33 cellular contexts compared by ENCODE assay signal in the genomic region with DNA sequence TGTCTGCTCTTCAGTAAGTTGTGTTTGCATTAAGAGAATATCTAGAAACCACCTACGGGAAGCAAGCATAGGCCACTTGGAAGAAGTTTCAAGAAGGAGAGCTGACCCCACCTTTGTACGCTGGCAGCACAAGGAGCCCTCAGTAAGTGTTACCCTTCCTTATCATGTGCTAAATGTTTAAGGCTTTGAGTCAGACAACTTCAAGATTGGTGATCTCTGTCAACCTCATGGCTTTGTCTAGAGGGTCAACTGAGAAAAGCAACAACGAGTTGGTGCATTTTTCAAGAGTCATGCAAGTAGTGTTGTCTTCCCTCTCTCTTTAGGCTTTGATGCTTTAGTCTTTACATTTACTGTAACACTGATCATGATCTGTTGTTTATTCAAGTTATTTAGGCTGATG.
"Had no signal": no experiment of that assay in that cellular context is flagged by ENCODE, and none has a peak within 500 bp of the region (broad histone marks: within the 10 kb centered on the region; RNA-seq: fewer than 3 reads in every experiment).

No MANE protein-coding gene starts in this region.

- H3K9me3 ChIP-seq: MG63 had no signal

- DNase-seq: Karpas-422, Kasumi-1, MG63, MV-4-11, NCI-H1048, NCI-H1092, NCI-H1092 treated with DMSO at 0.1 percent for 48 hours, NCI-H1105, NCI-H1105 treated with DMSO at 0.1 percent for 48 hours, NCI-H1417, NCI-H1417 treated with DMSO at 0.1 percent for 48 hours, NCI-H1436, NCI-H1436 treated with DMSO at 0.1 percent for 48 hours, NCI-H146, NCI-H1694, NCI-H1694 treated with DMSO at 0.1 percent for 48 hours, NCI-H187, NCI-H187 treated with DMSO at 0.1 percent for 48 hours, NCI-H1930, NCI-H2029, NCI-H2029 treated with DMSO at 0.1 percent for 48 hours, NCI-H2081, NCI-H2081 treated with DMSO at 0.1 percent for 48 hours, NCI-H2107, NCI-H2171, NCI-H2171 treated with DMSO at 0.1 percent for 48 hours, NCI-H2227 treated with DMSO at 0.1 percent for 48 hours, NCI-H226, NCI-H345, NCI-H446, NCI-H446 treated with DMSO at 0.1 percent for 48 hours, NCI-H510A, NCI-H510A treated with DMSO at 0.1 percent for 48 hours had no signal

- H3K4me3 ChIP-seq: MG63 had no signal

- H3K36me3 ChIP-seq: MG63 had no signal

- H3K27me3 ChIP-seq: MG63 had no signal
